9 cellular contexts compared by ENCODE assay signal in the genomic region with DNA sequence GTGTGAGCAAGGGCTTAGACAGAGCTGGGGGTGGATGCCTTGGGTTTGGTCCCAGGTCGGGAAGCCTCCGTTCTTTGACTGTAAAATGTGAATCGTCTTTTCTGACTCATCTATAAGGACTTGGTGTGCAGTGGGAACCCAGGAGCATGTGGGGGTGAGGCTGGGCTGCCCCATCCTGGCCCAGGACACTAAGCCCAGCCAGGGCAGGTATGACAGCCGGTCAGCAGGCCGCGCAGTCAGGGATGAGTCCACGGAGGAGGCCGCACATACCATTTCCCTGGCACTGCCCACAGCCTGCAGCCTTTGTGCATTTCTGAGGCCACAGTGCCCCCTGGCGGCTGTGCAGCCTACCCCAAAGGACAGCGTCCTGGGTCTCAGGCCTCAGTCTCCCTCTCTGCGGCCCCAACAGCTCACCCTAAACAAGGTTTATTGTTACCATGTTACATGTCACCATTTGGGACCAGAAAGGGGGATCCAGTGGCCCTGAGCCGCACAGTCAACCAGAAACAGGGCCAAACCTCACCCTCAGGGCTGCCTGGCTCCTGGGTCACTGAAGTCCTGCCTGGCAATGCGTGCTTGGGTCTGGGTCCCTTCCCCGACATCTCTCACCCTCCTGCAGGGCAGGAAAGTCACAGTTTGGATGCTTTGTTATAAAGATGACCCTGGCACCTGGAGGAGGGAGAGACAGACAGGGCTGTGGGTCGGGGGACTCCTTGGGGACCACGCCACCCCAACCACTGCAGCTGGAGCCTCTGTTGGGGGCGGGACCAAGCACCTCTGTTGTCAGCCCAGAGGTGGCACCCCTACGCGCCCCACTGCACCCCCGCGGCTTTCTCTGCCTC. TPM values are rescaled to one million over a fixed set of nuclear protein-coding genes. Genes with fewer than 3 reads are reported as not detected.
DNase-seq lines count a peak whose midpoint lies in the region; ATAC-seq, FAIRE-seq and TF ChIP-seq lines count a peak whose summit lies in the region.
"Had no signal": no experiment of that assay in that cellular context is flagged by ENCODE, and none has a peak within 500 bp of the region (broad histone marks: within the 10 kb centered on the region; RNA-seq: fewer than 3 reads in every experiment).

No MANE protein-coding gene starts in this region.

- H3K9me3 ChIP-seq in gastroesophageal sphincter (no peaks in the 10 kb centered on the region), pancreas (no peaks in the 10 kb centered on the region), tibial nerve (no peaks in the 10 kb centered on the region)

- TF ChIP-seq EP300 in gastroesophageal sphincter (IDR thresholded peaks at IDR 0.05) (no peak), tibial nerve (IDR thresholded peaks at IDR 0.05) (no peak)

- ATAC-seq in gastroesophageal sphincter, result peak; percentile 83
- peak; percentile 89 to 97 (median 93) for ATAC-seq in pancreas
- no peak for ATAC-seq in GM18511 (IDR thresholded peaks at IDR 0.05; ENCODE audit: unreplicated experiment)

- H3K27me3 ChIP-seq in gastroesophageal sphincter, result no peaks in the 10 kb centered on the region
- no peaks in the 10 kb centered on the region for H3K27me3 ChIP-seq in pancreas
- no peaks in the 10 kb centered on the region for H3K27me3 ChIP-seq in tibial nerve

- H3K4me1 ChIP-seq in gastroesophageal sphincter (peaks cover 0 to 9% (median 0%) of the 10 kb centered on the region in 3 donors), pancreas (no peaks in the 10 kb centered on the region), tibial nerve (peaks cover 0 to 7% (median 2%) of the 10 kb centered on the region in 4 donors)

- WGBS in gastroesophageal sphincter (ENCODE audit: low coverage in 1 of 2), 2 donors, result 21% methylated on average over 10 of the region's 21 CpGs; no CpG with 5 or more reads in 1 of the 2 donors
- WGBS in pancreas, 2 donors, result 42 to 44% methylated on average over 21 of the region's 21 CpGs
- WGBS in tibial nerve, 2 donors, result 43 to 48% methylated on average over 20 to 21 of the region's 21 CpGs

- peak; percentile 27 for DNase-seq in DMS79 treated with DMSO at 0.1 percent for 48 hours (lab: John Stamatoyannopoulos, UW)
- peak; percentile 81 for DNase-seq in HPDE6-E6E7 (ENCODE audit: extremely low spot score)
- DNase-seq in SHP77 treated with DMSO at 0.1 percent for 48 hours (lab: John Stamatoyannopoulos, UW), result peak; percentile 13
- peak; percentile 66 for DNase-seq in activated gamma-delta T cell treated with anti-CD3 and anti-CD28 coated beads, Interleukin-2, amount 50 U/mL, for 16 hours (ENCODE audit: low read depth)
- peak; percentile 55 to 95 (median 80) for DNase-seq in pancreas
- DNase-seq in tibial nerve (ENCODE audit: low spot score in 2 of 2), result peak; percentile 67 to 84

- H3K27ac ChIP-seq in gastroesophageal sphincter (no peak overlapping the region), pancreas (no peak overlapping the region), tibial nerve (no peak overlapping the region)

- H3K36me3 ChIP-seq in gastroesophageal sphincter, result peaks cover 0 to 5% of the 10 kb centered on the region in 2 donors
- H3K36me3 ChIP-seq in pancreas, result no peaks in the 10 kb centered on the region
- peaks cover 0 to 21% (median 0%) of the 10 kb centered on the region in 3 donors for H3K36me3 ChIP-seq in tibial nerve

- TF ChIP-seq POLR2A in gastroesophageal sphincter (IDR thresholded peaks at IDR 0.05) (no peak), tibial nerve (IDR thresholded peaks at IDR 0.05) (no peak)

- TF ChIP-seq CTCF in gastroesophageal sphincter (IDR thresholded peaks at IDR 0.05) (peak in 3 of 4 experiments; percentile 86 to 90 (median 89)), pancreas (IDR thresholded peaks at IDR 0.05) (peak; percentile 77 to 90 (median 86)), tibial nerve (IDR thresholded peaks at IDR 0.05) (peak; percentile 78 to 95 (median 89))

- no peak overlapping the region for H3K4me3 ChIP-seq in gastroesophageal sphincter
- no peak overlapping the region for H3K4me3 ChIP-seq in pancreas
- no peak overlapping the region for H3K4me3 ChIP-seq in tibial nerve

- intact Hi-C loops in pancreas (cut with DNase I), result loop anchor here in 2 of 3 donors (2.0 to 5.0 kb wide), 3 partner anchors 670 to 729 kb away; no protein-coding TSS in a partner anchor

- no peak for FAIRE-seq in pancreas (lab: Jason Lieb, UNC)
- FAIRE-seq: colon had no signal

RNA-seq across cellular contexts. Expression of gene SH2B2, which starts 14.4 kb away (rescaled TPM):
- total RNA-seq in gastroesophageal sphincter (1 to 10 TPM; 2.8 to 8.0 (median 3.8) TPM), pancreas (1 to 10 TPM; 1.3 to 5.1 (median 2.0) TPM), tibial nerve (10 to 100 TPM in 1 of 4 donors, 1 to 10 TPM in 3; 2.4 to 10.8 (median 7.6) TPM)
- polyA plus RNA-seq in pancreas, result 1 to 10 TPM; 2.1 to 4.4 TPM

Comparison
In these comparisons a context has a peak if more than half of its experiments do, and no peak if none do; other contexts are left out.
1. DNase-seq: peak in every context shown above with its lines; median percentile 81 in HPDE6-E6E7; 80 in pancreas; 76 in tibial nerve; 66 in activated gamma-delta T cell treated with anti-CD3 and anti-CD28 coated beads, Interleukin-2, amount 50 U/mL, for 16 hours; 27 in DMS79 treated with DMSO at 0.1 percent for 48 hours; 13 in SHP77 treated with DMSO at 0.1 percent for 48 hours.